Comparison of ENCODE assay signal across 1 cellular context in genomic region chr5:71783891-71784290, GRCh38.
TF ChIP-seq lines count a peak whose summit lies in the region.

No MANE protein-coding gene starts in this region.

TF ChIP-seq in H1, 55 proteins besides CTCF, POLR2A, EP300 and RAD21:
- TF ChIP-seq HDAC6 (IDR thresholded peaks at IDR 0.05; ENCODE audit: low read depth, low read length) (no peak), ATF2 (IDR thresholded peaks at IDR 0.05; ENCODE audit: low read length) (no peak), ZNF274 (IDR thresholded peaks at IDR 0.05; ENCODE audit: borderline replicate concordance, extremely low read depth, low read length) (no peak), BRCA1 (IDR thresholded peaks at IDR 0.05; ENCODE audit: low read depth, low read length) (no peak), JUND (IDR thresholded peaks at IDR 0.05; ENCODE audit: low read length) (no peak), CREB1 (IDR thresholded peaks at IDR 0.05) (no peak), SIX5 (IDR thresholded peaks at IDR 0.05; ENCODE audit: low read depth, low read length) (no peak), GABPA (IDR thresholded peaks at IDR 0.05; ENCODE audit: borderline replicate concordance, insufficient read depth, low read length) (no peak), RFX5 (IDR thresholded peaks at IDR 0.05; ENCODE audit: borderline replicate concordance, low read depth, low read length) (no peak), E2F6 (IDR thresholded peaks at IDR 0.05) (no peak), EZH2 (IDR thresholded peaks at IDR 0.05; ENCODE audit: low read depth, low read length, severe bottlenecking) (no peak), BCL11A (IDR thresholded peaks at IDR 0.05; ENCODE audit: low read depth in 2 of 2, low read length in 2 of 2) (no peak), TBP (IDR thresholded peaks at IDR 0.05; ENCODE audit: low read depth, low read length) (no peak), SAP30 (IDR thresholded peaks at IDR 0.05; ENCODE audit: insufficient read depth, insufficient replicate concordance, low read length) (no peak), CBX8 (IDR thresholded peaks at IDR 0.05; ENCODE audit: borderline replicate concordance, low read depth, low read length) (no peak), CHD1 (IDR thresholded peaks at IDR 0.05; ENCODE audit: low read depth, low read length) (no peak), PHF8 (conservative IDR thresholded peaks at IDR 0.05; ENCODE audit: low read depth, low read length) (no peak)
